23 cellular contexts compared by ENCODE assay signal in genomic region chr22:40567626-40568328, GRCh38.
DNase-seq lines count a peak whose midpoint lies in the region; ATAC-seq and TF ChIP-seq lines count a peak whose summit lies in the region.
"Had no signal": no experiment of that assay in that cellular context is flagged by ENCODE, and none has a peak within 500 bp of the region (broad histone marks: within the 10 kb centered on the region; RNA-seq: fewer than 3 reads in every experiment).

No MANE protein-coding gene starts in this region.

- H3K27ac ChIP-seq in PC-3 (ENCODE audit: low read length), result 0 out of 2 replicates have a peak overlapping the region, but pooled peaks have one; percentile 7
- H3K27ac ChIP-seq in endodermal cell (ENCODE audit: low read depth, low read length), result no peak overlapping the region
- H3K27ac ChIP-seq: heart right ventricle, parathyroid adenoma, SJSA1, tibial artery had no signal

- peaks cover 88% of the 10 kb centered on the region for H3K79me2 ChIP-seq in PC-3 (ENCODE audit: low read length)

- intact Hi-C loops in Calu3 (cut with micrococcal nuclease; ENCODE audit: unreplicated experiment) (no loop called here), PC-3 (cut with micrococcal nuclease) (no loop called here)

- POLR2A ChIA-PET in PC-3 (lab: Charles Lee; ENCODE audit: unreplicated experiment), result no interaction called here

- H3K9me3 Mint-ChIP-seq in Calu3 (ENCODE audit: low read depth, unreplicated experiment), result no peaks in the 10 kb centered on the region
- H3K9me3 Mint-ChIP-seq in mesothelial cell of epicardium, result peaks cover 14% of the 10 kb centered on the region
- peaks cover 30% of the 10 kb centered on the region for H3K9me3 Mint-ChIP-seq in endodermal cell

- H3K4me1 Mint-ChIP-seq in Calu3 (ENCODE audit: low read depth, unreplicated experiment) (peaks cover 21% of the 10 kb centered on the region), mesothelial cell of epicardium (peaks cover 23% of the 10 kb centered on the region), endodermal cell (no peaks in the 10 kb centered on the region)
- H3K4me1 Mint-ChIP-seq: nephron had no signal

- TF ChIP-seq CTCF in Calu3 (IDR thresholded peaks at IDR 0.05; ENCODE audit: unreplicated experiment) (no peak), PC-3 (conservative IDR thresholded peaks at IDR 0.05; ENCODE audit: low read depth, low read length) (no peak), mesothelial cell of epicardium (IDR thresholded peaks at IDR 0.05; ENCODE audit: unreplicated experiment) (no peak), endodermal cell (conservative IDR thresholded peaks at IDR 0.05) (no peak)

- H3K9ac ChIP-seq in PC-3 (ENCODE audit: low read length) (no peak overlapping the region), endodermal cell (ENCODE audit: extremely low read depth, low read length, poor library complexity, severe bottlenecking) (no peak overlapping the region)
- H3K9ac ChIP-seq: parathyroid adenoma had no signal

- no peak overlapping the region for H3K4me3 Mint-ChIP-seq in Calu3 (ENCODE audit: low read depth, unreplicated experiment)
- H3K4me3 Mint-ChIP-seq in mesothelial cell of epicardium, result no peak overlapping the region
- H3K4me3 Mint-ChIP-seq in endodermal cell, result no peak overlapping the region
- H3K4me3 Mint-ChIP-seq: activated T-helper 1 cell treated with anti-CD3 and anti-CD28 coated beads, Interleukin-12 subunit alpha, Interleukin-12 subunit beta, Interleukin-2, Interleukin-4 antibody, amounts not matched to agents 30 ng/mL and 10 ng/mL and 1 ng/mL, durations not matched to agents 14 hours and 24 hours and 36 hours; CD14-positive monocyte; nephron; stimulated activated naive CD8-positive, alpha-beta T cell treated with anti-CD3 and anti-CD28 coated beads, Interleukin-15, Interleukin-2, amounts not matched to agents 100 ng/mL and 50 ng/mL, for 24 hours; T-helper 17 cell had no signal

- ATAC-seq in PC-3, result no peak
- no peak for ATAC-seq in stimulated activated naive CD8-positive, alpha-beta T cell treated with anti-CD3 and anti-CD28 coated beads, Interleukin-15, Interleukin-2, amounts not matched to agents 100 U/mL and 50 U/mL, for 24 hours
- ATAC-seq in HG02973 (IDR thresholded peaks at IDR 0.05; ENCODE audit: unreplicated experiment), result no peak
- ATAC-seq: heart right ventricle, sciatic nerve, T-helper 17 cell had no signal

- H3K27me3 ChIP-seq in PC-3 (ENCODE audit: low read length), result no peaks in the 10 kb centered on the region
- H3K27me3 ChIP-seq in endodermal cell (ENCODE audit: control insufficient read depth, insufficient read depth, low read length, poor library complexity, severe bottlenecking), result no peaks in the 10 kb centered on the region
- H3K27me3 ChIP-seq: heart right ventricle, SJSA1, tibial artery had no signal

- 92% methylated on average over 1 of the region's 1 CpG; no CpG with 5 or more reads in 1 of the 2 experiments for WGBS in endodermal cell (ENCODE audit: insufficient coverage in 1 of 2, insufficient read length in 1 of 2), 2 experiments

- H3K9me3 ChIP-seq in PC-3 (ENCODE audit: low read length), result no peaks in the 10 kb centered on the region
- H3K9me3 ChIP-seq in endodermal cell (ENCODE audit: control insufficient read depth, low read length), result peaks cover 19% of the 10 kb centered on the region
- H3K9me3 ChIP-seq: SJSA1, tibial artery had no signal

- CTCF ChIA-PET in Calu3 (lab: Charles Lee) (interaction anchor here (1.0 kb wide), 1 partner anchor 54 kb away, joined by 7 read pairs; no protein-coding TSS in a partner anchor), PC-3 (lab: Charles Lee) (interaction anchor here (0.6 kb wide), 1 partner anchor 362 kb away, joined by 3 read pairs; no protein-coding TSS in a partner anchor)

- H3K4me3 ChIP-seq in PC-3 (ENCODE audit: low read length) (peak overlapping the region; percentile 23; the same call in 1 of the 2 replicates), endodermal cell (ENCODE audit: low read length) (no peak overlapping the region)
- H3K4me3 ChIP-seq: heart right ventricle, SJSA1, tibial artery had no signal

- H3K27ac Mint-ChIP-seq in Calu3 (ENCODE audit: unreplicated experiment) (peak overlapping the region; percentile 30), mesothelial cell of epicardium (peak overlapping the region; percentile 83), endodermal cell (no peak overlapping the region)
- H3K27ac Mint-ChIP-seq: activated T-helper 1 cell treated with anti-CD3 and anti-CD28 coated beads, Interleukin-12 subunit alpha, Interleukin-12 subunit beta, Interleukin-2, Interleukin-4 antibody, amounts not matched to agents 30 ng/mL and 10 ng/mL and 1 ng/mL, durations not matched to agents 14 hours and 24 hours and 36 hours; CD14-positive monocyte; nephron; stimulated activated naive CD8-positive, alpha-beta T cell treated with anti-CD3 and anti-CD28 coated beads, Interleukin-15, Interleukin-2, amounts not matched to agents 100 ng/mL and 50 ng/mL, for 24 hours; T-helper 17 cell had no signal

- H3K27me3 Mint-ChIP-seq in Calu3 (ENCODE audit: unreplicated experiment), result no peaks in the 10 kb centered on the region
- H3K27me3 Mint-ChIP-seq in mesothelial cell of epicardium (ENCODE audit: low read depth), result no peaks in the 10 kb centered on the region
- H3K27me3 Mint-ChIP-seq in endodermal cell (ENCODE audit: insufficient read depth), result no peaks in the 10 kb centered on the region
- H3K27me3 Mint-ChIP-seq: stimulated activated naive CD8-positive, alpha-beta T cell treated with anti-CD3 and anti-CD28 coated beads, Interleukin-15, Interleukin-2, amounts not matched to agents 100 ng/mL and 50 ng/mL, for 24 hours; T-helper 17 cell had no signal

- BruUV-seq in Calu3 (replicated peaks; lab: Mats Ljungman, UMichigan), result no TSS peak
- no TSS peak for BruUV-seq in PC-3 (replicated peaks; lab: Mats Ljungman, UMichigan)

- DNase-seq in Calu3, result no peak
- no peak for DNase-seq in PC-3
- DNase-seq in dermis blood vessel endothelial cell, result peak; percentile 15
- DNase-seq in mesothelial cell of epicardium (ENCODE audit: low spot score in 2 of 2, unreplicated experiment in 2 of 2), result no peak
- no peak for DNase-seq in endodermal cell
- no peak for DNase-seq in iPS-NIHi11 (ENCODE audit: low spot score)
- DNase-seq in stimulated activated naive CD8-positive, alpha-beta T cell treated with anti-CD3 and anti-CD28 coated beads, Interleukin-15, Interleukin-2, amounts not matched to agents 100 U/mL and 50 U/mL, for 24 hours, result no peak
- DNase-seq: activated naive CD4-positive, alpha-beta T cell treated with anti-CD3 and anti-CD28 coated beads, Interleukin-2, amount 50 U/mL, for 16 hours; cortex of kidney; heart right ventricle; KG1; NCI-H187; NCI-H526 treated with DMSO at 0.1 percent for 48 hours; T-helper 17 cell; tibial artery had no signal

- peak overlapping the region; percentile 69 for H3K4me2 ChIP-seq in PC-3 (ENCODE audit: low read length)

- H3F3A ChIP-seq in PC-3 (ENCODE audit: low read length, unreplicated experiment), result no peaks in the 10 kb centered on the region

- no peaks in the 10 kb centered on the region for H3K9me2 ChIP-seq in PC-3 (replicated peaks; ENCODE audit: low read length)

- H2AFZ ChIP-seq in PC-3 (ENCODE audit: low read length), result no peak overlapping the region
- H2AFZ ChIP-seq: parathyroid adenoma had no signal

- H3K4me1 ChIP-seq in PC-3 (ENCODE audit: insufficient read depth, low read length) (peaks cover 18% of the 10 kb centered on the region), endodermal cell (ENCODE audit: control insufficient read depth, insufficient read depth, low read length) (no peaks in the 10 kb centered on the region)
- H3K4me1 ChIP-seq: parathyroid adenoma had no signal

- H3K36me3 Mint-ChIP-seq in Calu3 (ENCODE audit: insufficient read depth, unreplicated experiment), result peaks cover 2% of the 10 kb centered on the region
- peaks cover 31% of the 10 kb centered on the region for H3K36me3 Mint-ChIP-seq in mesothelial cell of epicardium
- peaks cover 26% of the 10 kb centered on the region for H3K36me3 Mint-ChIP-seq in endodermal cell (ENCODE audit: low read depth)

- H3K36me3 ChIP-seq in PC-3 (ENCODE audit: low read depth, low read length) (no peaks in the 10 kb centered on the region; the same call in 1 of the 2 replicates), endodermal cell (ENCODE audit: control insufficient read depth, insufficient read depth, low read length) (peaks cover 9% of the 10 kb centered on the region)
- H3K36me3 ChIP-seq: tibial artery had no signal

- no peaks in the 10 kb centered on the region for H4K20me1 ChIP-seq in PC-3 (ENCODE audit: low read length)
